8 cellular contexts compared by ENCODE assay signal in genomic region chr17:47830396-47830907, GRCh38. TPM values are rescaled to one million over a fixed set of nuclear protein-coding genes. Genes with fewer than 3 reads are reported as not detected.
DNase-seq lines count a peak whose midpoint lies in the region; ATAC-seq, FAIRE-seq and TF ChIP-seq lines count a peak whose summit lies in the region.

No MANE protein-coding gene starts in this region.

- H3K23ac ChIP-seq in mesenchymal stem cell (ENCODE audit: low read length in 2 of 2): no peak overlapping the region

- peaks cover 60% of the 10 kb centered on the region for H3K4me1 Mint-ChIP-seq in activated naive CD4-positive, alpha-beta T cell treated with anti-CD3 and anti-CD28 coated beads, Interleukin-2, amount 50 U/mL, for 24 hours

- ATAC-seq in K562: peak; percentile 8; the same call in 2 of the 3 replicates
- no peak for ATAC-seq in upper lobe of right lung

- H3K9me3 Mint-ChIP-seq in activated naive CD4-positive, alpha-beta T cell treated with anti-CD3 and anti-CD28 coated beads, Interleukin-2, amount 50 U/mL, for 24 hours: no peaks in the 10 kb centered on the region

- H3K27ac Mint-ChIP-seq in activated naive CD4-positive, alpha-beta T cell treated with anti-CD3 and anti-CD28 coated beads, Interleukin-2, amount 50 U/mL, for 24 hours: peak overlapping the region; percentile 92

- FAIRE-seq in K562 (lab: Jason Lieb, UNC): no peak

- H3K9me3 ChIP-seq in K562 (replicated peaks; ENCODE audit: control insufficient read depth, insufficient read depth, low read depth, low read length) (no peaks in the 10 kb centered on the region), mesenchymal stem cell (ENCODE audit: control insufficient read depth, low read length) (no peaks in the 10 kb centered on the region), upper lobe of right lung (no peaks in the 10 kb centered on the region)

- WGBS in K562 (ENCODE audit: insufficient coverage, low coverage, missing lambda C conversion rate): 29% methylated on average over 17 of the region's 18 CpGs
- 97% methylated on average over 16 of the region's 18 CpGs for WGBS in mesenchymal stem cell

- no peak overlapping the region for H2AK5ac ChIP-seq in mesenchymal stem cell (ENCODE audit: low read length, severe bottlenecking)

- CTCF ChIA-PET in K562 (lab: Yijun Ruan, JAX; ENCODE audit: low intra/inter-chr PET ratio): no interaction called here

- peaks cover 14% of the 10 kb centered on the region for H3K79me1 ChIP-seq in mesenchymal stem cell (replicated peaks; ENCODE audit: low read length, poor library complexity, severe bottlenecking)

- peak overlapping the region; percentile 99 for H3K4me3 Mint-ChIP-seq in activated naive CD4-positive, alpha-beta T cell treated with anti-CD3 and anti-CD28 coated beads, Interleukin-2, amount 50 U/mL, for 24 hours

- POLR2A ChIA-PET in K562 (lab: Yijun Ruan, JAX): interaction anchor here (1.8 to 2.8 kb wide), 2 partner anchors 9 to 64 kb away, joined by 22 to 28 read pairs; partner anchors contain the start of genes OSBPL7 and SP2

- H3K36me3 ChIP-seq in K562 (ENCODE audit: control insufficient read depth, insufficient read depth, low read length) (peaks cover 30% of the 10 kb centered on the region), mesenchymal stem cell (ENCODE audit: control insufficient read depth in 1 of 2, insufficient read depth in 2 of 2, low read depth in 1 of 2, low read length in 2 of 2) (peaks cover 20 to 39% of the 10 kb centered on the region in 2 experiments), upper lobe of right lung (peaks cover 36% of the 10 kb centered on the region)

- H3K27me3 ChIP-seq in K562 (ENCODE audit: control insufficient read depth in 2 of 2, insufficient read depth in 2 of 2, low read length in 2 of 2) (no peaks in the 10 kb centered on the region), mesenchymal stem cell (ENCODE audit: control insufficient read depth in 1 of 2, insufficient read depth in 1 of 2, low read length in 2 of 2) (no peaks in the 10 kb centered on the region), upper lobe of right lung (no peaks in the 10 kb centered on the region)

- no TSS peak for BruUV-seq in K562 (replicated peaks; lab: Mats Ljungman, UMichigan)

- no peak overlapping the region for H3K4ac ChIP-seq in mesenchymal stem cell (ENCODE audit: low read depth in 1 of 2, low read length in 2 of 2)

- H2BK5ac ChIP-seq in mesenchymal stem cell (ENCODE audit: low read depth, low read length, poor library complexity, severe bottlenecking): no peak overlapping the region

- H2BK12ac ChIP-seq in mesenchymal stem cell (ENCODE audit: low read length in 2 of 2): no peak overlapping the region

- no peak overlapping the region for H2BK15ac ChIP-seq in mesenchymal stem cell (ENCODE audit: low read depth, poor library complexity, severe bottlenecking)

- H3K14ac ChIP-seq in mesenchymal stem cell (ENCODE audit: low read length in 2 of 2): no peak overlapping the region

- H3K4me1 ChIP-seq in K562 (replicated peaks in 1 of 2; ENCODE audit: control insufficient read depth in 2 of 2, insufficient read depth in 2 of 2, low read length in 2 of 2) (peaks cover 15 to 28% of the 10 kb centered on the region in 2 experiments), mesenchymal stem cell (ENCODE audit: control insufficient read depth, insufficient read depth, low read depth, low read length) (peaks cover 8% of the 10 kb centered on the region), upper lobe of right lung (peaks cover 23% of the 10 kb centered on the region)

- no peak overlapping the region for H3K18ac ChIP-seq in mesenchymal stem cell (ENCODE audit: low read depth in 1 of 2, low read length in 2 of 2)

- H3K27ac ChIP-seq in K562 (ENCODE audit: extremely low read depth, low read depth, low read length) (peak overlapping the region; percentile 82), mesenchymal stem cell (ENCODE audit: low read length, poor library complexity, severe bottlenecking) (no peak overlapping the region), upper lobe of right lung (peak overlapping the region; percentile 81)

- no peak for DNase-seq in activated naive CD4-positive, alpha-beta T cell (lab: John Stamatoyannopoulos, UW)
- DNase-seq in K562 (ENCODE audit: extremely low read depth in 1 of 4, low spot score in 3 of 4) (peak in 1 of 4 experiments; percentile 50), mesenchymal stem cell (no peak), upper lobe of right lung (no peak), HCEC 1CT (no peak), hypothalamus (lab: John Stamatoyannopoulos, UW) (no peak), NCI-H2171 treated with DMSO at 0.1 percent for 48 hours (lab: John Stamatoyannopoulos, UW) (no peak)

- H4K91ac ChIP-seq in mesenchymal stem cell (ENCODE audit: low read length): no peak overlapping the region

- 0 out of 2 replicates have a peak overlapping the region, but pooled peaks have one; percentile 89 for H2AFZ ChIP-seq in K562 (ENCODE audit: low read depth, low read length)
- no peak overlapping the region for H2AFZ ChIP-seq in mesenchymal stem cell (ENCODE audit: low read depth, low read length)

- no peaks in the 10 kb centered on the region for H3K27me3 Mint-ChIP-seq in activated naive CD4-positive, alpha-beta T cell treated with anti-CD3 and anti-CD28 coated beads, Interleukin-2, amount 50 U/mL, for 24 hours

- H3K4me2 ChIP-seq in K562 (ENCODE audit: insufficient read depth, low read length) (peak overlapping the region; percentile 93), mesenchymal stem cell (ENCODE audit: low read length, poor library complexity, severe bottlenecking) (peak overlapping the region; percentile 76)

- H3K4me3 ChIP-seq in K562: peak overlapping the region; percentile 61
- peak overlapping the region in 1 of 2 experiments; percentile 99 for H3K4me3 ChIP-seq in mesenchymal stem cell (ENCODE audit: insufficient read depth in 1 of 2, low read depth in 1 of 2, low read length in 2 of 2)
- peak overlapping the region; percentile 77 for H3K4me3 ChIP-seq in upper lobe of right lung

- no peak for TF ChIP-seq RAD21 in K562 (CRISPR knock-in tag; conservative IDR thresholded peaks at IDR 0.05 in 1 of 2, IDR thresholded peaks at IDR 0.05 in 1 of 2)

- intact Hi-C loops in K562 (cut with micrococcal nuclease): loop anchor here (5.0 kb wide), 1 partner anchor 53 kb away; no protein-coding TSS in a partner anchor
- intact Hi-C loops in upper lobe of right lung (cut with DNase I): no loop called here

- in situ Hi-C loops in K562 (cut with MboI): no loop called here

- H3K9ac ChIP-seq in K562 (ENCODE audit: insufficient read depth in 1 of 2, low read depth in 2 of 2, low read length in 2 of 2) (peak overlapping the region; percentile 84 to 88), mesenchymal stem cell (ENCODE audit: low read length) (peak overlapping the region; percentile 97)

- H3K9me1 ChIP-seq in K562 (ENCODE audit: control insufficient read depth, insufficient read depth, low read length): no peaks in the 10 kb centered on the region

- H4K8ac ChIP-seq in mesenchymal stem cell (ENCODE audit: low read length): no peak overlapping the region

- H3K79me2 ChIP-seq in K562 (ENCODE audit: control insufficient read depth, insufficient read depth, low read length): peaks cover 30% of the 10 kb centered on the region

- TF ChIP-seq EP300 in K562 (IDR thresholded peaks at IDR 0.05; ENCODE audit: low read length): no peak

- H3K36me3 Mint-ChIP-seq in activated naive CD4-positive, alpha-beta T cell treated with anti-CD3 and anti-CD28 coated beads, Interleukin-2, amount 50 U/mL, for 24 hours: peaks cover 5% of the 10 kb centered on the region

- H2BK120ac ChIP-seq in mesenchymal stem cell (ENCODE audit: low read depth, low read length): no peak overlapping the region

- no peak for TF ChIP-seq POLR2A in K562 (conservative IDR thresholded peaks at IDR 0.05)

- 0 out of 2 replicates have a peak, but pooled peaks cover 4% of the 10 kb centered on the region for H4K20me1 ChIP-seq in K562 (replicated peaks; ENCODE audit: control insufficient read depth, insufficient read depth, low read length)

- no peak for TF ChIP-seq CTCF in K562 (IDR thresholded peaks at IDR 0.05 in 2 of 3, conservative IDR thresholded peaks at IDR 0.05 in 1 of 3; ENCODE audit: insufficient read depth in 2 of 3, low read depth in 1 of 3, low read length in 3 of 3)
- TF ChIP-seq CTCF in upper lobe of right lung (IDR thresholded peaks at IDR 0.05): no peak

RNA-seq across cellular contexts. Expression of gene MRPL10, which starts 0.9 kb away (rescaled TPM):
- 25.1 and 49.5 TPM in 2 replicates for total RNA-seq in K562 (2011; cell fraction: chromatin; rRNA removed; ENCODE audit: low replicate concordance)
- 40.0 and 45.0 TPM in 2 replicates for total RNA-seq in K562 (2011; cell fraction: nucleolus; rRNA removed)
- 37.7 and 40.2 TPM in 2 replicates for total RNA-seq in K562 (2011; cell fraction: nucleoplasm; rRNA removed)
- 68.6 and 83.9 TPM in 2 replicates for total RNA-seq in K562 (2014; rRNA removed)
- 46.9 and 50.2 TPM in 2 replicates for total RNA-seq in K562 (2014; rRNA removed; fragmentation: Illumina TruSeq; extraction: Trizol)
- 52.3 and 53.1 TPM in 2 replicates for total RNA-seq in K562 (2015; rRNA removed; fragmentation: Illumina TruSeq; extraction: Trizol)
- 71.2 and 82.9 TPM in 2 replicates for total RNA-seq in K562 (2021)
- polyA plus RNA-seq in K562 (2011; rRNA removed): 67.3 and 101 TPM in 2 replicates
- 154 and 231 TPM in 2 replicates for polyA plus RNA-seq in K562 (2011; cell fraction: cytosol; rRNA removed)
- 49.9 and 54.1 TPM in 2 replicates for polyA plus RNA-seq in K562 (2011; cell fraction: nucleus; rRNA removed)
- 60.8 and 104 TPM in 2 replicates for polyA plus RNA-seq in K562 (2012)
- 105 and 108 TPM in 2 replicates for polyA plus RNA-seq in K562 (2014; fragmentation: Illumina TruSeq; extraction: Trizol)
- 10 to 100 TPM; 27.8 to 47.8 TPM for polyA plus RNA-seq in K562 (2014; fragmentation: Nextera tagmentation; extraction: Ambion mirVana)
- polyA plus RNA-seq in K562 (2014; rRNA removed): 67.4 and 83.9 TPM in 2 replicates
- 82.5 and 100 TPM in 2 replicates for polyA minus RNA-seq in K562 (2011; rRNA and poly(A)+ RNA removed)
- polyA minus RNA-seq in K562 (2011; cell fraction: cytosol; rRNA and poly(A)+ RNA removed): 43.6 and 55.3 TPM in 2 replicates
- 28.5 and 32.1 TPM in 2 replicates for polyA minus RNA-seq in K562 (2011; cell fraction: nucleus; rRNA and poly(A)+ RNA removed)
- 46.1 TPM for polyA plus RNA-seq in mesenchymal stem cell (2013, experiment 1 of 2)
- 47.7 TPM for polyA plus RNA-seq in mesenchymal stem cell (2013, experiment 2 of 2)
- 29.2 TPM for total RNA-seq in upper lobe of right lung

RNA-seq across cellular contexts. Expression of gene LRRC46, which starts 1.0 kb away (rescaled TPM):
- total RNA-seq in K562 (2011; cell fraction: chromatin; rRNA removed; ENCODE audit: low replicate concordance): 1.0 and 1.1 TPM in 2 replicates
- total RNA-seq in K562 (2011; cell fraction: nucleolus; rRNA removed): 0.50 and 0.66 TPM in 2 replicates
- 1.1 TPM in 2 replicates for total RNA-seq in K562 (2011; cell fraction: nucleoplasm; rRNA removed)
- total RNA-seq in K562 (2014; rRNA removed) (0.37 TPM in 1 of 2 replicates, not detected in the other), K562 (2014; rRNA removed; fragmentation: Illumina TruSeq; extraction: Trizol) (0.22 and 0.40 TPM in 2 replicates), K562 (2015; rRNA removed; fragmentation: Illumina TruSeq; extraction: Trizol) (0.47 and 0.64 TPM in 2 replicates), K562 (2021) (0.73 and 1.0 TPM in 2 replicates), upper lobe of right lung (1.1 TPM)
- polyA plus RNA-seq in K562 (2011; rRNA removed) (0.59 and 0.72 TPM in 2 replicates), K562 (2014; fragmentation: Illumina TruSeq; extraction: Trizol) (1.4 and 1.9 TPM in 2 replicates), K562 (2014; fragmentation: Nextera tagmentation; extraction: Ambion mirVana) (under 1 TPM; 0.39 TPM), K562 (2014; rRNA removed) (0.53 and 1.4 TPM in 2 replicates)
- 0.88 and 0.94 TPM in 2 replicates for polyA plus RNA-seq in K562 (2011; cell fraction: cytosol; rRNA removed)
- polyA plus RNA-seq in K562 (2011; cell fraction: nucleus; rRNA removed): 1.5 and 2.2 TPM in 2 replicates
- polyA plus RNA-seq in K562 (2012): 1.5 and 2.6 TPM in 2 replicates
- polyA minus RNA-seq in K562 (2011; rRNA and poly(A)+ RNA removed): 0.30 and 0.42 TPM in 2 replicates
- not detected in 2 replicates for polyA minus RNA-seq in K562 (2011; cell fraction: cytosol; rRNA and poly(A)+ RNA removed)
- 0.27 and 0.44 TPM in 2 replicates for polyA minus RNA-seq in K562 (2011; cell fraction: nucleus; rRNA and poly(A)+ RNA removed)
- 0.30 TPM for polyA plus RNA-seq in mesenchymal stem cell (2013, experiment 1 of 2)
- polyA plus RNA-seq in mesenchymal stem cell (2013, experiment 2 of 2): 0.36 TPM

RNA-seq across cellular contexts. Expression of gene OSBPL7, which starts 8.9 kb away (rescaled TPM):
- total RNA-seq in K562 (2011; cell fraction: chromatin; rRNA removed; ENCODE audit: low replicate concordance): 62.5 and 143 TPM in 2 replicates
- 91.2 and 91.6 TPM in 2 replicates for total RNA-seq in K562 (2011; cell fraction: nucleolus; rRNA removed)
- 59.7 and 61.4 TPM in 2 replicates for total RNA-seq in K562 (2011; cell fraction: nucleoplasm; rRNA removed)
- total RNA-seq in K562 (2014; rRNA removed) (6.1 and 7.3 TPM in 2 replicates), K562 (2014; rRNA removed; fragmentation: Illumina TruSeq; extraction: Trizol) (2.4 and 2.9 TPM in 2 replicates), K562 (2015; rRNA removed; fragmentation: Illumina TruSeq; extraction: Trizol) (5.8 and 6.7 TPM in 2 replicates), K562 (2021) (11.5 and 11.9 TPM in 2 replicates), upper lobe of right lung (14.4 TPM)
- polyA plus RNA-seq in K562 (2011; rRNA removed) (5.3 and 15.3 TPM in 2 replicates), K562 (2014; fragmentation: Illumina TruSeq; extraction: Trizol) (5.9 and 7.7 TPM in 2 replicates), K562 (2014; fragmentation: Nextera tagmentation; extraction: Ambion mirVana) (under 1 TPM; 0.32 to 0.48 TPM), K562 (2014; rRNA removed) (9.7 and 9.8 TPM in 2 replicates)
- polyA plus RNA-seq in K562 (2011; cell fraction: cytosol; rRNA removed): 4.4 and 5.7 TPM in 2 replicates
- polyA plus RNA-seq in K562 (2011; cell fraction: nucleus; rRNA removed): 122 and 141 TPM in 2 replicates
- 9.6 and 15.9 TPM in 2 replicates for polyA plus RNA-seq in K562 (2012)
- polyA minus RNA-seq in K562 (2011; rRNA and poly(A)+ RNA removed): 4.7 and 5.6 TPM in 2 replicates
- 8.6 and 9.9 TPM in 2 replicates for polyA minus RNA-seq in K562 (2011; cell fraction: cytosol; rRNA and poly(A)+ RNA removed)
- 38.2 and 40.1 TPM in 2 replicates for polyA minus RNA-seq in K562 (2011; cell fraction: nucleus; rRNA and poly(A)+ RNA removed)
- 6.5 TPM for polyA plus RNA-seq in mesenchymal stem cell (2013, experiment 1 of 2)
- 5.9 TPM for polyA plus RNA-seq in mesenchymal stem cell (2013, experiment 2 of 2)

RNA-seq across cellular contexts. Expression of gene SCRN2, which starts 10.6 kb away (rescaled TPM):
- total RNA-seq in K562 (2011; cell fraction: chromatin; rRNA removed; ENCODE audit: low replicate concordance): 69.2 and 220 TPM in 2 replicates
- total RNA-seq in K562 (2011; cell fraction: nucleolus; rRNA removed): 148 and 158 TPM in 2 replicates
- 96.5 and 102 TPM in 2 replicates for total RNA-seq in K562 (2011; cell fraction: nucleoplasm; rRNA removed)
- total RNA-seq in K562 (2014; rRNA removed) (23.2 and 29.9 TPM in 2 replicates), K562 (2014; rRNA removed; fragmentation: Illumina TruSeq; extraction: Trizol) (5.7 and 8.5 TPM in 2 replicates), K562 (2015; rRNA removed; fragmentation: Illumina TruSeq; extraction: Trizol) (11.8 and 13.7 TPM in 2 replicates), K562 (2021) (24.0 and 28.8 TPM in 2 replicates), upper lobe of right lung (30.5 TPM)
- polyA plus RNA-seq in K562 (2011; rRNA removed) (19.3 and 32.0 TPM in 2 replicates), K562 (2014; fragmentation: Illumina TruSeq; extraction: Trizol) (13.6 and 20.9 TPM in 2 replicates), K562 (2014; fragmentation: Nextera tagmentation; extraction: Ambion mirVana) (1 to 10 TPM in 1 of 2 experiments, under 1 TPM in 1; 0.25 to 1.2 TPM), K562 (2014; rRNA removed) (31.9 and 32.9 TPM in 2 replicates)
- polyA plus RNA-seq in K562 (2011; cell fraction: cytosol; rRNA removed): 25.1 and 31.5 TPM in 2 replicates
- 364 and 377 TPM in 2 replicates for polyA plus RNA-seq in K562 (2011; cell fraction: nucleus; rRNA removed)
- polyA plus RNA-seq in K562 (2012): 26.3 and 41.4 TPM in 2 replicates
- polyA minus RNA-seq in K562 (2011; rRNA and poly(A)+ RNA removed): 10.1 and 10.3 TPM in 2 replicates
- polyA minus RNA-seq in K562 (2011; cell fraction: cytosol; rRNA and poly(A)+ RNA removed): 6.3 and 8.0 TPM in 2 replicates
- 64.5 and 81.4 TPM in 2 replicates for polyA minus RNA-seq in K562 (2011; cell fraction: nucleus; rRNA and poly(A)+ RNA removed)
- 20.3 TPM for polyA plus RNA-seq in mesenchymal stem cell (2013, experiment 1 of 2)
- 18.3 TPM for polyA plus RNA-seq in mesenchymal stem cell (2013, experiment 2 of 2)

RNA-seq across cellular contexts. Expression of gene SP6, which starts 20.5 kb away (rescaled TPM):
- 4.1 and 13.9 TPM in 2 replicates for total RNA-seq in K562 (2011; cell fraction: chromatin; rRNA removed; ENCODE audit: low replicate concordance)
- total RNA-seq in K562 (2011; cell fraction: nucleolus; rRNA removed): 7.8 and 13.2 TPM in 2 replicates
- total RNA-seq in K562 (2011; cell fraction: nucleoplasm; rRNA removed): 7.0 and 11.1 TPM in 2 replicates
- total RNA-seq in K562 (2014; rRNA removed) (2.2 TPM in 2 replicates), K562 (2014; rRNA removed; fragmentation: Illumina TruSeq; extraction: Trizol) (1.6 and 2.0 TPM in 2 replicates), K562 (2015; rRNA removed; fragmentation: Illumina TruSeq; extraction: Trizol) (1.1 TPM in 2 replicates), K562 (2021) (6.9 and 7.9 TPM in 2 replicates), upper lobe of right lung (8.5 TPM)
- polyA plus RNA-seq in K562 (2011; rRNA removed) (5.2 and 5.5 TPM in 2 replicates), K562 (2014; fragmentation: Illumina TruSeq; extraction: Trizol) (2.9 and 4.1 TPM in 2 replicates), K562 (2014; fragmentation: Nextera tagmentation; extraction: Ambion mirVana) (under 1 TPM; 0.11 TPM), K562 (2014; rRNA removed) (4.6 and 4.7 TPM in 2 replicates)
- 4.0 and 12.5 TPM in 2 replicates for polyA plus RNA-seq in K562 (2011; cell fraction: cytosol; rRNA removed)
- polyA plus RNA-seq in K562 (2011; cell fraction: nucleus; rRNA removed): 9.0 and 21.6 TPM in 2 replicates
- polyA plus RNA-seq in K562 (2012): 9.4 and 10.4 TPM in 2 replicates
- 3.1 and 4.7 TPM in 2 replicates for polyA minus RNA-seq in K562 (2011; rRNA and poly(A)+ RNA removed)
- polyA minus RNA-seq in K562 (2011; cell fraction: cytosol; rRNA and poly(A)+ RNA removed): 4.2 and 7.2 TPM in 2 replicates
- polyA minus RNA-seq in K562 (2011; cell fraction: nucleus; rRNA and poly(A)+ RNA removed): 7.6 and 8.6 TPM in 2 replicates
- 0.01 TPM for polyA plus RNA-seq in mesenchymal stem cell (2013, experiment 1 of 2)
- polyA plus RNA-seq in mesenchymal stem cell (2013, experiment 2 of 2): 0.03 TPM
